Comparison of ENCODE assay signal across 11 cellular contexts in the genomic region with DNA sequence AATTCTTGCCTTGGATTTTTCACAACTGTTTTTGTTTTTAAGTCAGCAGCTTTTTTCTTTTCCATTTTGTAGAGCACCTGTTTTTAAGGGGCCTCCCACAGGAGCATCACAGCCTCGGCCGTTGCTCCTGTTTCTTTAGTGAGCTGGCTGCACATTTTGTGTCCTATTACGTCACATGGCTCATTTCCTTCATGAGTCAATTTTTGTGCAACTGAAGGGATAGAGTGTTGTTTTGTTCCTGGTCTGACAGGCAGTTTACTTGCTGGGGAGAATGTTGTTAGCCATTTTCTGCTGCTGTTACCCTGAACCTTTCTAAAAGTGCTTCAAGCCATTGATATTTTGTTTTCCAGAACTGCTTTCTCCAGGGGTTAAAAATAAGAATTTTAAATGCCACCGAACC. TPM values are rescaled to one million over a fixed set of nuclear protein-coding genes. Genes with fewer than 3 reads are reported as not detected.
DNase-seq lines count a peak whose midpoint lies in the region; ATAC-seq and TF ChIP-seq lines count a peak whose summit lies in the region.
"Had no signal": no experiment of that assay in that cellular context is flagged by ENCODE, and none has a peak within 500 bp of the region (broad histone marks: within the 10 kb centered on the region; RNA-seq: fewer than 3 reads in every experiment).

No MANE protein-coding gene starts in this region.

- H3K36me3 ChIP-seq in kidney epithelial cell (ENCODE audit: control insufficient read depth, insufficient read depth, low read length) = peaks cover 2% of the 10 kb centered on the region

- no peak for DNase-seq in Right ventricle myocardium inferior (ENCODE audit: missing footprints)
- DNase-seq in cardiac septum (ENCODE audit: low spot score) = no peak
- DNase-seq in astrocyte of the hippocampus (ENCODE audit: low read depth, low spot score) = peak; percentile 79
- peak; percentile 58 for DNase-seq in kidney epithelial cell (ENCODE audit: low read depth)
- no peak for DNase-seq in stimulated activated naive CD4-positive, alpha-beta T cell (lab: John Stamatoyannopoulos, UW)
- DNase-seq in NCI-H1092 (lab: John Stamatoyannopoulos, UW) = no peak
- DNase-seq: CD4-positive, alpha-beta T cell; MG63; stimulated activated naive CD4-positive, alpha-beta T cell treated with Interleukin-2 at 50 U/mL for 16 hours had no signal

- TF ChIP-seq CTCF in kidney epithelial cell (IDR thresholded peaks at IDR 0.05; ENCODE audit: insufficient read depth, low read length, poor library complexity, severe bottlenecking) = no peak

- H3K27me3 ChIP-seq in kidney epithelial cell (ENCODE audit: control insufficient read depth, insufficient read depth, low read length) = no peaks in the 10 kb centered on the region
- H3K27me3 ChIP-seq: MG63 had no signal

- ATAC-seq in Right ventricle myocardium inferior = peak; percentile 66
- no peak for ATAC-seq in GM21381 (IDR thresholded peaks at IDR 0.05; ENCODE audit: unreplicated experiment)
- no peak for ATAC-seq in HG03521 (IDR thresholded peaks at IDR 0.05; ENCODE audit: unreplicated experiment)

- H3K4me3 ChIP-seq in kidney epithelial cell (ENCODE audit: low read depth, low read length) = no peak overlapping the region
- H3K4me3 ChIP-seq: MG63 had no signal

- intact Hi-C loops in Right ventricle myocardium inferior (cut with DNase I) = no loop called here
- intact Hi-C loops in cardiac septum (cut with DNase I) = no loop called here

RNA-seq across cellular contexts. Expression of a gene that starts 45.0 kb away (rescaled TPM):
- total RNA-seq in Right ventricle myocardium inferior (38.1 TPM), cardiac septum (16.3 TPM), kidney epithelial cell (2.5 and 3.3 TPM in 2 replicates)

Comparison
In these comparisons a context has a peak if more than half of its experiments do, and no peak if none do; other contexts are left out.
1. DNase-seq: peak in astrocyte of the hippocampus (single experiment) and kidney epithelial cell (single experiment); none in Right ventricle myocardium inferior (single experiment), cardiac septum (single experiment), stimulated activated naive CD4-positive, alpha-beta T cell (0 of 6) and NCI-H1092 (single experiment).